In genomic region chr2:232634319-232635150, GRCh38 we compare ENCODE assay signal across 9 cellular contexts. TPM values are rescaled to one million over a fixed set of nuclear protein-coding genes. Genes with fewer than 3 reads are reported as not detected.
DNase-seq lines count a peak whose midpoint lies in the region; ATAC-seq and TF ChIP-seq lines count a peak whose summit lies in the region.
"Had no signal": no experiment of that assay in that cellular context is flagged by ENCODE, and none has a peak within 500 bp of the region (broad histone marks: within the 10 kb centered on the region; RNA-seq: fewer than 3 reads in every experiment).

No MANE protein-coding gene starts in this region.

- no peaks in the 10 kb centered on the region for H3K36me3 Mint-ChIP-seq in CD8-positive, alpha-beta memory T cell
- peaks cover 5% of the 10 kb centered on the region for H3K36me3 Mint-ChIP-seq in T-helper 17 cell (ENCODE audit: low read depth)

- no peaks in the 10 kb centered on the region for H3K9me3 ChIP-seq in CD8-positive, alpha-beta memory T cell (ENCODE audit: low read length)
- no peaks in the 10 kb centered on the region for H3K9me3 ChIP-seq in T-helper 17 cell (ENCODE audit: control insufficient read depth, low read length, poor library complexity, severe bottlenecking)
- no peaks in the 10 kb centered on the region for H3K9me3 ChIP-seq in heart right ventricle
- no peaks in the 10 kb centered on the region for H3K9me3 ChIP-seq in parathyroid adenoma (ENCODE audit: control insufficient read depth, low read length)

- peaks cover 36 to 51% of the 10 kb centered on the region in 2 donors for H3K27me3 Mint-ChIP-seq in CD8-positive, alpha-beta memory T cell
- H3K27me3 Mint-ChIP-seq in T-helper 17 cell = peaks cover 55% of the 10 kb centered on the region

- POLR2A ChIA-PET in CD8-positive, alpha-beta memory T cell (lab: Charles Lee) = no interaction called here

- H2AFZ ChIP-seq in parathyroid adenoma = no peak overlapping the region

- intact Hi-C loops in heart right ventricle (cut with DNase I) = no loop called here

- peaks cover 0 to 2% (median 0%) of the 10 kb centered on the region in 5 donors for H3K9me3 Mint-ChIP-seq in CD8-positive, alpha-beta memory T cell

- peaks cover 6 to 13% (median 8%) of the 10 kb centered on the region in 3 donors for H3K4me1 Mint-ChIP-seq in CD8-positive, alpha-beta memory T cell
- peaks cover 3% of the 10 kb centered on the region for H3K4me1 Mint-ChIP-seq in T-helper 17 cell

- CTCF ChIA-PET in CD8-positive, alpha-beta memory T cell (lab: Charles Lee) = interaction anchor here (1.1 kb wide), 1 partner anchor 23 kb away, joined by 3 read pairs; no protein-coding TSS in a partner anchor

- H3K4me1 ChIP-seq in CD8-positive, alpha-beta memory T cell (ENCODE audit: insufficient read depth, low read length) = no peaks in the 10 kb centered on the region
- H3K4me1 ChIP-seq in heart right ventricle (peaks cover 0 to 52% (median 24%) of the 10 kb centered on the region in 9 donors), parathyroid adenoma (no peaks in the 10 kb centered on the region)

- peaks cover 25% of the 10 kb centered on the region for H3K27me3 ChIP-seq in CD8-positive, alpha-beta memory T cell (ENCODE audit: insufficient read depth, low read length, poor library complexity, severe bottlenecking)
- H3K27me3 ChIP-seq in heart right ventricle = peaks cover 0 to 72% (median 31%) of the 10 kb centered on the region in 7 donors
- H3K27me3 ChIP-seq in parathyroid adenoma (ENCODE audit: control insufficient read depth, insufficient read depth, low read length) = no peaks in the 10 kb centered on the region

- 5 to 8% methylated on average over 50 of the region's 50 CpGs for WGBS in heart right ventricle, 2 donors

- DNase-seq in CD8-positive, alpha-beta memory T cell = no peak
- DNase-seq in T-helper 17 cell (no peak), heart right ventricle (peak; percentile 24 to 36), SW 1271 (lab: John Stamatoyannopoulos, UW) (no peak), AG20443 (ENCODE audit: low spot score) (no peak)
- DNase-seq in stimulated activated CD4-positive, alpha-beta T cell treated with anti-CD3 and anti-CD28 coated beads, Interleukin-15, amount 100 ng/mL, for 24 hours = no peak

- ATAC-seq in T-helper 17 cell = no peak
- peak in 7 of 8 donors; percentile 10 to 52 (median 30) for ATAC-seq in heart right ventricle
- ATAC-seq in HG03460 (IDR thresholded peaks at IDR 0.05; ENCODE audit: unreplicated experiment) = no peak

- peak overlapping the region in 6 of 7 donors; percentile 1 to 63 (median 46) for H3K4me3 Mint-ChIP-seq in CD8-positive, alpha-beta memory T cell
- peak overlapping the region; percentile 70 for H3K4me3 Mint-ChIP-seq in T-helper 17 cell

- TF ChIP-seq CTCF in heart right ventricle (IDR thresholded peaks at IDR 0.05) (no peak), parathyroid adenoma (IDR thresholded peaks at IDR 0.05) (no peak)

- H3K9ac ChIP-seq in parathyroid adenoma = no peak overlapping the region

- H3K27ac ChIP-seq in CD8-positive, alpha-beta memory T cell (ENCODE audit: low read depth, low read length) = no peak overlapping the region
- peak overlapping the region; percentile 46 to 90 (median 78) for H3K27ac ChIP-seq in heart right ventricle
- no peak overlapping the region for H3K27ac ChIP-seq in parathyroid adenoma

- H3K27ac Mint-ChIP-seq in CD8-positive, alpha-beta memory T cell = no peak overlapping the region
- no peak overlapping the region for H3K27ac Mint-ChIP-seq in T-helper 17 cell

- H3K4me3 ChIP-seq in CD8-positive, alpha-beta memory T cell (ENCODE audit: low read length) = no peak overlapping the region
- H3K4me3 ChIP-seq in heart right ventricle (peak overlapping the region; percentile 39 to 78 (median 72)), parathyroid adenoma (ENCODE audit: low read depth, low read length) (no peak overlapping the region)
- H3K4me3 ChIP-seq: GM12878 had no signal

- H3K4me2 ChIP-seq in parathyroid adenoma (ENCODE audit: low read length) = peak overlapping the region; percentile 94

- no peaks in the 10 kb centered on the region for H3K36me3 ChIP-seq in CD8-positive, alpha-beta memory T cell (ENCODE audit: insufficient read depth, low read length)
- H3K36me3 ChIP-seq in heart right ventricle (no peaks in the 10 kb centered on the region), parathyroid adenoma (ENCODE audit: control insufficient read depth, insufficient read depth, low read length) (no peaks in the 10 kb centered on the region)

- H3K79me2 ChIP-seq in parathyroid adenoma = no peaks in the 10 kb centered on the region

RNA-seq across cellular contexts. Expression of gene EFHD1, which starts 1.1 kb away (rescaled TPM):
- under 1 TPM; 0.22 to 0.33 TPM for total RNA-seq in CD8-positive, alpha-beta memory T cell
- 1.6 TPM for polyA plus RNA-seq in CD8-positive, alpha-beta memory T cell
- total RNA-seq in T-helper 17 cell (1 to 10 TPM; 1.1 to 1.8 TPM), heart right ventricle (10 to 100 TPM in 9 of 10 donors, 1 to 10 TPM in 1; 8.1 to 33.8 (median 19.5) TPM)
- polyA plus RNA-seq in heart right ventricle = 10 to 100 TPM; 11.7 to 36.2 TPM
- total RNA-seq: GM12878 had no signal

Comparison
In these comparisons a context has a peak if more than half of its experiments do, and no peak if none do; other contexts are left out.
1. DNase-seq: peak in heart right ventricle (2 of 2); none in CD8-positive, alpha-beta memory T cell (0 of 5), T-helper 17 cell (0 of 3), SW 1271 (0 of 2), stimulated activated CD4-positive, alpha-beta T cell treated with anti-CD3 and anti-CD28 coated beads, Interleukin-15, amount 100 ng/mL, for 24 hours (single experiment) and AG20443 (single experiment).
2. H3K27ac ChIP-seq: peak in heart right ventricle (10 of 10); none in CD8-positive, alpha-beta memory T cell (single experiment) and parathyroid adenoma (single experiment).
3. H3K4me3 ChIP-seq: peak in heart right ventricle (10 of 10); none in CD8-positive, alpha-beta memory T cell (single experiment) and parathyroid adenoma (single experiment).
4. ATAC-seq: peak in heart right ventricle (7 of 8); none in T-helper 17 cell (single experiment) and HG03460 (single experiment).